In the genomic region with DNA sequence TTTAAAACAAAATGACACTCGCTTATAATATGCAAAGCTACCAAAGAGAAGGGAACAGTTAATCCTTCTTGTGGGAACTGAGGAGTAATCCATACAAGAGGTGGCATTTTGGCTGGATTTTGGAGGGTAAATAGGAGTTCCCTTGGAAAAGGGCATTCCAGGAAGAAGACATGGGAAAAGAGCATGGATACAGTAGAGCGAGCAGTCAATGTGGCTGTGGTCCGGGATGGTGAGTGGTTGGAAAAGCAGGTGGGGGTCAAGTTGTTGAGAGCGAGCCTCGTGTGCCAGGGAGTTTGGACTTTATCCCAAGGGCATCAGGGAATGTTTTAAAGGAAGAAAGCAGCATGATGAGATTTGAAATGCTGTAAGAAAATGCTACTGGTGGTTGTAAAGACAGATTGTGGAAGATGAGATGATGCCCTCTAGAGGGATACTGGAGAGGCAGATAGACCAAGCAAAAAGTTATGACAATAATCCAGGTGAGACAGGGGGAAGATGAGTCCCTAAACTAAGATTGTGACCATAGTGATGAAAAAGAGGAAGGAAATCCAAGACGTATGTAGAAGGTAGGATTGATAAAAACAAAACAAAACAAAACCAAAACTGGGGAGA, we compare ENCODE assay signal across 13 cellular contexts. TPM values are rescaled to one million over a fixed set of nuclear protein-coding genes. Genes with fewer than 3 reads are reported as not detected.
DNase-seq lines count a peak whose midpoint lies in the region; ATAC-seq, FAIRE-seq and TF ChIP-seq lines count a peak whose summit lies in the region.
"Had no signal": no experiment of that assay in that cellular context is flagged by ENCODE, and none has a peak within 500 bp of the region (broad histone marks: within the 10 kb centered on the region; RNA-seq: fewer than 3 reads in every experiment).

No MANE protein-coding gene starts in this region.

- H3K9ac ChIP-seq in PC-3 (ENCODE audit: low read length) = no peak overlapping the region

- no peaks in the 10 kb centered on the region for H3K9me3 ChIP-seq in PC-3 (ENCODE audit: low read length)
- H3K9me3 ChIP-seq: right atrium auricular region, thyroid gland had no signal

- H2AFZ ChIP-seq in PC-3 (ENCODE audit: low read length) = no peak overlapping the region

- no peak overlapping the region for H3K27ac ChIP-seq in PC-3 (ENCODE audit: low read length)
- H3K27ac ChIP-seq: right atrium auricular region, thyroid gland had no signal

- FAIRE-seq in GM18507 (lab: Jason Lieb, UNC) = peak; percentile 31
- FAIRE-seq: endothelial cell of umbilical vein had no signal

- no peak for ATAC-seq in PC-3
- no peak for ATAC-seq in activated CD4-positive, CD25-positive, alpha-beta regulatory T cell treated with anti-CD3 and anti-CD28 coated beads, Interleukin-2, amount 50 U/mL, for 24 hours
- no peak for ATAC-seq in GM19397 (IDR thresholded peaks at IDR 0.05; ENCODE audit: unreplicated experiment)

- no peak overlapping the region for H3K4me2 ChIP-seq in PC-3 (ENCODE audit: low read length)

- H3K9me2 ChIP-seq in PC-3 (replicated peaks; ENCODE audit: low read length) = no peaks in the 10 kb centered on the region

- POLR2A ChIA-PET in PC-3 (lab: Charles Lee; ENCODE audit: unreplicated experiment) = no interaction called here

- CTCF ChIA-PET in PC-3 (lab: Charles Lee) = no interaction called here

- no peaks in the 10 kb centered on the region for H4K20me1 ChIP-seq in PC-3 (ENCODE audit: low read length)

- no peaks in the 10 kb centered on the region for H3K4me1 ChIP-seq in PC-3 (ENCODE audit: insufficient read depth, low read length)
- H3K4me1 ChIP-seq: right atrium auricular region had no signal

- BruUV-seq in PC-3 (replicated peaks; lab: Mats Ljungman, UMichigan) = no TSS peak

- intact Hi-C loops in PC-3 (cut with micrococcal nuclease) = no loop called here

- H3K79me2 ChIP-seq in PC-3 (ENCODE audit: low read length) = no peaks in the 10 kb centered on the region

- TF ChIP-seq CTCF in AG10803 (conservative IDR thresholded peaks at IDR 0.05; ENCODE audit: low read length) (peak; percentile 35; the same call in 1 of the 2 replicates), PC-3 (conservative IDR thresholded peaks at IDR 0.05; ENCODE audit: low read depth, low read length) (peak; percentile 63)

- no peaks in the 10 kb centered on the region for H3K36me3 ChIP-seq in PC-3 (ENCODE audit: low read depth, low read length)
- H3K36me3 ChIP-seq: right atrium auricular region, thyroid gland had no signal

- DNase-seq in AG10803 (ENCODE audit: low read depth) = no peak
- no peak for DNase-seq in GM18507 (ENCODE audit: extremely low spot score, insufficient read length, low read depth)
- DNase-seq in PC-3 = peak; percentile 25
- DNase-seq in germinal center (ENCODE audit: low spot score) = peak; percentile 53
- no peak for DNase-seq in NCI-H345 (lab: John Stamatoyannopoulos, UW)
- no peak for DNase-seq in DMS79 treated with DMSO at 0.1 percent for 48 hours (lab: John Stamatoyannopoulos, UW)
- DNase-seq: activated T-cell treated with anti-CD3 and anti-CD28 coated beads, Interleukin-2, amount 50 U/mL, for 24 hours; NCI-H1417 treated with DMSO at 0.1 percent for 48 hours; thyroid gland had no signal

- no peaks in the 10 kb centered on the region for H3F3A ChIP-seq in PC-3 (ENCODE audit: low read length, unreplicated experiment)

- no peaks in the 10 kb centered on the region for H3K27me3 ChIP-seq in PC-3 (ENCODE audit: low read length)
- H3K27me3 ChIP-seq: right atrium auricular region, thyroid gland had no signal

- H3K4me3 ChIP-seq in AG10803 (ENCODE audit: low read length) (no peak overlapping the region), PC-3 (ENCODE audit: low read length) (no peak overlapping the region)
- H3K4me3 ChIP-seq: right atrium auricular region, thyroid gland had no signal

RNA-seq across cellular contexts. Expression of a gene that starts 3.8 kb away (rescaled TPM):
- total RNA-seq in PC-3 (2014; rRNA removed) = 0.18 TPM in 1 of 2 replicates, not detected in the other
- total RNA-seq: endothelial cell of umbilical vein, right atrium auricular region had no signal

Comparison
In these comparisons a context has a peak if more than half of its experiments do, and no peak if none do; other contexts are left out.
1. DNase-seq: peak in PC-3 (single experiment) and germinal center (single experiment); none in AG10803 (single experiment), GM18507 (single experiment), NCI-H345 (single experiment) and DMS79 treated with DMSO at 0.1 percent for 48 hours (single experiment).